11 cellular contexts compared by ENCODE assay signal in the genomic region with DNA sequence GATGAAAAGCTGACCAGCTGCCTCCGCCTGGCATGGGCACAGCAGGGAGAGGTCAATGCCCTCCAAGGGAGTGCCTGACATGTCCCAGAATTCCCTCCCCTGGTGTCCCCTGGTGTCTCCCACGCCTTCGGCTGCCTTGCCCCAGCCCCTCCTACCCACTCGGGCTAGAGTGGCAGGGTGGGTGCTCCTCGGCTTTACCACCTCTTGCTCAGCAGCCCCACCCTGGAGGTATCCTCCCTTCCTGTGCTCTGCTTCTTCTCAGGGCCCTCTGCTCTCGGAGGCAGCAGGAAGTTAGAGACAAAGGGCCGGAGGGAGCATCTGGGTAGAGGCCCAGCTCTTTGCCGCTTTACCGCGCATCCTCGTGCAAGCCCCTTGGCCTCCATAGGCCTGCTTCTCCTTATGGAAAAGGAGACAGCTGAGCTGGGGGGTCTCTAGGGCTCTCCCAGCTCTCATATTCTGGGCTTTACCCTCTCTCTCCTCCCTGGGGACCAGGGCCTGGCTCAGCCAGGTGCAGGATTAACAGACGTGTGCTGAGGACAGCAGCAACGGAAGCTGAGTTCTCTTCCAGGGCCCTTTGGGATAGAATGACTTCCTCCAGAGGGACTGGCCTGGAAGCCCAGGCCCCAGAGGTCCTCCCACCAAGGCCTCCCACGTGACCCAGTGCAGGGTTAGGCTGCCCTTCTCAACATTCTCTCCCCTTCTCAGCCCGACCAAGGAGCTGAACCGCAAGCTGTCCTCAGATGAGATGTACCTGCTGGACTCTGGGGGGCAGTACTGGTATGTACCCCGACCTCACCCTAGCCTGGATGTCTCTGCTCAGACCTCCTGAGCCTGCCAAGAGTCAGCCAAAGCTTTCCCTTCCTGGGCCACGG. TPM values are rescaled to one million over a fixed set of nuclear protein-coding genes. Genes with fewer than 3 reads are reported as not detected.
DNase-seq lines count a peak whose midpoint lies in the region; ATAC-seq and TF ChIP-seq lines count a peak whose summit lies in the region.
"Had no signal": no experiment of that assay in that cellular context is flagged by ENCODE, and none has a peak within 500 bp of the region (broad histone marks: within the 10 kb centered on the region; RNA-seq: fewer than 3 reads in every experiment).

No MANE protein-coding gene starts in this region.

- H3K4me3 ChIP-seq in SJCRH30 (no peak overlapping the region), MM.1S (ENCODE audit: low read length) (no peak overlapping the region)
- H3K4me3 ChIP-seq: SJSA1, upper lobe of right lung had no signal

- TF ChIP-seq CTCF in MM.1S (IDR thresholded peaks at IDR 0.05; ENCODE audit: low read length): no peak

- no peak overlapping the region for H3K4me2 ChIP-seq in MM.1S (ENCODE audit: low read depth, low read length)

- peaks cover 5% of the 10 kb centered on the region; the same call in 1 of the 2 replicates for H3F3A ChIP-seq in MM.1S (ENCODE audit: insufficient read depth, low read length)

- DNase-seq in GDM1 (lab: John Stamatoyannopoulos, UW) (peak; percentile 43), SJCRH30 (peak; percentile 22 to 55), iPS-NIHi7 (ENCODE audit: extremely low spot score) (peak; percentile 77), DMS153 treated with DMSO at 0.1 percent for 48 hours (lab: John Stamatoyannopoulos, UW; ENCODE audit: unreplicated experiment) (no peak), NAMALWA (ENCODE audit: low spot score) (no peak), MM.1S (no peak), COLO829 (ENCODE audit: low spot score) (no peak)
- DNase-seq: HFFc6, upper lobe of right lung had no signal

- H3K27me3 ChIP-seq in SJCRH30: no peaks in the 10 kb centered on the region
- no peaks in the 10 kb centered on the region for H3K27me3 ChIP-seq in MM.1S (replicated peaks; ENCODE audit: insufficient read depth, low read length)
- H3K27me3 ChIP-seq: SJSA1, upper lobe of right lung had no signal

- H3K36me3 ChIP-seq in SJCRH30: no peaks in the 10 kb centered on the region
- no peaks in the 10 kb centered on the region for H3K36me3 ChIP-seq in MM.1S (replicated peaks; ENCODE audit: insufficient read depth, low read length)
- H3K36me3 ChIP-seq: SJSA1, upper lobe of right lung had no signal

- H3K9ac ChIP-seq in MM.1S (ENCODE audit: low read length): no peak overlapping the region

- H3K27ac ChIP-seq in SJCRH30 (no peak overlapping the region), MM.1S (ENCODE audit: low read length) (no peak overlapping the region)
- H3K27ac ChIP-seq: SJSA1, upper lobe of right lung had no signal

- peak; percentile 39 for ATAC-seq in GM18907 (IDR thresholded peaks at IDR 0.05; ENCODE audit: unreplicated experiment)
- ATAC-seq: upper lobe of right lung had no signal

- H3K4me1 ChIP-seq in SJCRH30 (no peaks in the 10 kb centered on the region; the same call in 1 of the 2 replicates), MM.1S (ENCODE audit: low read length) (peaks cover 20% of the 10 kb centered on the region)
- H3K4me1 ChIP-seq: upper lobe of right lung had no signal

- H3K9me2 ChIP-seq in MM.1S (replicated peaks; ENCODE audit: insufficient read depth, low read length): no peaks in the 10 kb centered on the region

- no peaks in the 10 kb centered on the region for H3K79me2 ChIP-seq in MM.1S (ENCODE audit: low read length)

- H4K20me1 ChIP-seq in MM.1S (ENCODE audit: insufficient read depth, low read length): no peaks in the 10 kb centered on the region

- H3K9me3 ChIP-seq in SJCRH30 (replicated peaks) (no peaks in the 10 kb centered on the region), MM.1S (replicated peaks; ENCODE audit: insufficient read depth, low read length) (no peaks in the 10 kb centered on the region)
- H3K9me3 ChIP-seq: SJSA1, upper lobe of right lung had no signal

- H2AFZ ChIP-seq in MM.1S (ENCODE audit: low read length): no peak overlapping the region

RNA-seq across cellular contexts. Expression of a gene that starts 17.2 kb away (rescaled TPM):
- total RNA-seq in SJCRH30 (2014; rRNA removed; shearing (Covaris generic)): 0.14 and 0.25 TPM in 2 replicates
- total RNA-seq: HFFc6 had no signal

RNA-seq across cellular contexts. Expression of a gene that starts 23.7 kb away (rescaled TPM):
- 0.05 TPM in 1 of 2 replicates, not detected in the other for total RNA-seq in SJCRH30 (2014; rRNA removed; shearing (Covaris generic))
- total RNA-seq: HFFc6, SJSA1 had no signal

Comparison
In these comparisons a context has a peak if more than half of its experiments do, and no peak if none do; other contexts are left out.
1. DNase-seq: peak in GDM1 (single experiment), SJCRH30 (2 of 2) and iPS-NIHi7 (single experiment); none in DMS153 treated with DMSO at 0.1 percent for 48 hours (single experiment), NAMALWA (single experiment), MM.1S (single experiment) and COLO829 (single experiment).